In genomic region chr1:88068407-88068806, GRCh38 we compare ENCODE assay signal across 3 cellular contexts.
"Had no signal": no experiment of that assay in that cellular context is flagged by ENCODE, and none has a peak within 500 bp of the region (broad histone marks: within the 10 kb centered on the region; RNA-seq: fewer than 3 reads in every experiment).

No MANE protein-coding gene starts in this region.

- H3K4me3 ChIP-seq: GM12878 had no signal

- ATAC-seq: GM12878 had no signal

- DNase-seq: GDM1, GF-D8 had no signal
